8 cellular contexts compared by ENCODE assay signal in genomic region chr3:197749601-197750395, GRCh38. TPM values are rescaled to one million over a fixed set of nuclear protein-coding genes. Genes with fewer than 3 reads are reported as not detected.
DNase-seq lines count a peak whose midpoint lies in the region; ATAC-seq and TF ChIP-seq lines count a peak whose summit lies in the region.

FYTTD1 (plus strand) TSS chr3:197749883; CDS start chr3:197749972, 89 bp downstream.

- peak within 1 kb of the TSS; percentile 93 for H3K4me3 Mint-ChIP-seq in activated naive CD4-positive, alpha-beta T cell treated with anti-CD3 and anti-CD28 coated beads for 36 hours

- ATAC-seq in gastroesophageal sphincter: peak; percentile 96

- WGBS in gastroesophageal sphincter (ENCODE audit: low coverage in 1 of 2), 2 donors: 0% methylated on average over 1 of the region's 104 CpGs; no CpG with 5 or more reads in 1 of the 2 donors

- peak within 1 kb of the TSS; percentile 85 for H3K27ac ChIP-seq in HEK293 (ENCODE audit: extremely low read depth, low read depth, low read length)
- H3K27ac ChIP-seq in gastroesophageal sphincter: peak within 1 kb of the TSS; percentile 84 to 98 (median 98)
- H3K27ac ChIP-seq in substantia nigra (ENCODE audit: low read depth, low read length, poor library complexity, severe bottlenecking): peak within 1 kb of the TSS; percentile 89

- H3K36me3 ChIP-seq in HEK293 (ENCODE audit: control insufficient read depth in 2 of 2, insufficient read depth in 1 of 2, low read length in 2 of 2) (no peaks in the 10 kb centered on the region), gastroesophageal sphincter (no peaks in the 10 kb centered on the region)

- POLR2A ChIA-PET in HEK293 (lab: Yijun Ruan, JAX): interaction anchor here (0.8 to 1.2 kb wide), 2 partner anchors 13 to 38 kb away, joined by 3 to 5 read pairs; partner anchors contain the start of gene RUBCN

- no peaks in the 10 kb centered on the region for H3K27me3 ChIP-seq in gastroesophageal sphincter

- peak; percentile 79 for TF ChIP-seq POLR2A in gastroesophageal sphincter (IDR thresholded peaks at IDR 0.05)

- no peaks in the 10 kb centered on the region for H3K27me3 Mint-ChIP-seq in activated naive CD4-positive, alpha-beta T cell treated with anti-CD3 and anti-CD28 coated beads for 36 hours (ENCODE audit: low read depth)

- no peaks in the 10 kb centered on the region for H3K9me3 Mint-ChIP-seq in activated naive CD4-positive, alpha-beta T cell treated with anti-CD3 and anti-CD28 coated beads for 36 hours

- H3K27ac Mint-ChIP-seq in activated naive CD4-positive, alpha-beta T cell treated with anti-CD3 and anti-CD28 coated beads for 36 hours: peak within 1 kb of the TSS; percentile 83

- TF ChIP-seq EP300 in gastroesophageal sphincter (IDR thresholded peaks at IDR 0.05): no peak

- no peaks in the 10 kb centered on the region for H3K36me3 Mint-ChIP-seq in activated naive CD4-positive, alpha-beta T cell treated with anti-CD3 and anti-CD28 coated beads for 36 hours (ENCODE audit: low read depth)

- H3K4me1 ChIP-seq in HEK293 (ENCODE audit: control insufficient read depth, insufficient read depth, low read length): no peaks in the 10 kb centered on the region
- peaks cover 2 to 44% (median 12%) of the 10 kb centered on the region in 3 donors for H3K4me1 ChIP-seq in gastroesophageal sphincter

- intact Hi-C loops in activated naive CD4-positive, alpha-beta T cell treated with anti-CD3 and anti-CD28 coated beads for 36 hours (cut with micrococcal nuclease): loop anchor here (1.0 kb wide), 3 partner anchors 12 to 53 kb away; no protein-coding TSS in a partner anchor

- H3K4me1 Mint-ChIP-seq in activated naive CD4-positive, alpha-beta T cell treated with anti-CD3 and anti-CD28 coated beads for 36 hours (ENCODE audit: low read depth): peaks cover 30% of the 10 kb centered on the region

- CTCF ChIA-PET in HEK293 (lab: Yijun Ruan, JAX): no interaction called here
- CTCF ChIA-PET in activated naive CD4-positive, alpha-beta T cell treated with anti-CD3 and anti-CD28 coated beads for 36 hours (lab: Charles Lee): interaction anchor here (0.8 to 1.4 kb wide), 5 partner anchors 34 to 55 kb away, joined by 3 to 6 read pairs (median 3); partner anchors contain the start of gene LRCH3

- TF ChIP-seq CTCF in HEK293 (tag by site-specific recombination; IDR thresholded peaks at IDR 0.05) (peak; percentile 35; the same call in 1 of the 2 replicates), gastroesophageal sphincter (IDR thresholded peaks at IDR 0.05) (peak in 3 of 4 experiments; percentile 63 to 72 (median 64))

- H3K9me3 ChIP-seq in HEK293 (ENCODE audit: control insufficient read depth, insufficient read depth, low read depth, low read length): no peaks in the 10 kb centered on the region
- H3K9me3 ChIP-seq in gastroesophageal sphincter: no peaks in the 10 kb centered on the region

- H3K4me3 ChIP-seq in HEK293 (ENCODE audit: low read depth, low read length) (peak within 1 kb of the TSS; percentile 77), gastroesophageal sphincter (peak within 1 kb of the TSS; percentile 67 to 88)

- DNase-seq in GM04504 (ENCODE audit: low read depth) (peak; percentile 70), MV-4-11 (lab: John Stamatoyannopoulos, UW) (peak; percentile 75), SK-N-DZ (ENCODE audit: low spot score) (peak; percentile 90), nucleus accumbens (lab: John Stamatoyannopoulos, UW) (peak in 55 of 56 donors; percentile 45 to 95 (median 88)), substantia nigra (lab: John Stamatoyannopoulos, UW) (peak; percentile 47 to 97 (median 87))
- DNase-seq in activated naive CD4-positive, alpha-beta T cell treated with anti-CD3 and anti-CD28 coated beads for 36 hours: peak; percentile 81

TF ChIP-seq in HEK293, 187 proteins besides CTCF, POLR2A, EP300 and RAD21 (continues in another document):
- TF ChIP-seq REPIN1 (tag by site-specific recombination; IDR thresholded peaks at IDR 0.05; ENCODE audit: low read depth): no peak
- no peak for TF ChIP-seq ZNF501 (tag by site-specific recombination; IDR thresholded peaks at IDR 0.05)
- no peak; the same call in 1 of the 2 replicates for TF ChIP-seq ZFP37 (tag by site-specific recombination; IDR thresholded peaks at IDR 0.05)
- TF ChIP-seq SCRT2 (tag by site-specific recombination; IDR thresholded peaks at IDR 0.05): no peak
- no peak for TF ChIP-seq PRDM1 (tag by site-specific recombination; IDR thresholded peaks at IDR 0.05)
- TF ChIP-seq SCRT1 (tag by site-specific recombination; IDR thresholded peaks at IDR 0.05; ENCODE audit: borderline replicate concordance): no peak
- no peak for TF ChIP-seq HOXD13 (CRISPR knock-in tag; IDR thresholded peaks at IDR 0.05; ENCODE audit: borderline replicate concordance)
- TF ChIP-seq SALL2 (tag by site-specific recombination; IDR thresholded peaks at IDR 0.05; ENCODE audit: borderline replicate concordance): no peak
- no peak for TF ChIP-seq ZNF311 (tag by site-specific recombination; IDR thresholded peaks at IDR 0.05; ENCODE audit: borderline replicate concordance)
- 0 out of 2 replicates have a peak, but pooled peaks have one; percentile 52 for TF ChIP-seq SP7 (tag by site-specific recombination; IDR thresholded peaks at IDR 0.05)
- TF ChIP-seq ZNF112 (tag by site-specific recombination; IDR thresholded peaks at IDR 0.05): no peak
- TF ChIP-seq ZNF48 (tag by site-specific recombination; IDR thresholded peaks at IDR 0.05): no peak
- TF ChIP-seq ZNF707 (tag by site-specific recombination; IDR thresholded peaks at IDR 0.05): no peak
- no peak for TF ChIP-seq ZNF37A (tag by site-specific recombination; IDR thresholded peaks at IDR 0.05)
- TF ChIP-seq ZNF26 (tag by site-specific recombination; IDR thresholded peaks at IDR 0.05): no peak
- no peak for TF ChIP-seq ZNF664 (tag by site-specific recombination; IDR thresholded peaks at IDR 0.05)
- no peak for TF ChIP-seq ZNF596 (tag by site-specific recombination; IDR thresholded peaks at IDR 0.05)
- TF ChIP-seq ZNF350 (tag by site-specific recombination; IDR thresholded peaks at IDR 0.05): no peak
- TF ChIP-seq ZNF146 (tag by site-specific recombination; IDR thresholded peaks at IDR 0.05): no peak
- peak; percentile 63 for TF ChIP-seq ZNF660 (tag by site-specific recombination; IDR thresholded peaks at IDR 0.05)
- peak; percentile 54 for TF ChIP-seq ZBTB8A (tag by site-specific recombination; IDR thresholded peaks at IDR 0.05)
- no peak for TF ChIP-seq ZNF548 (tag by site-specific recombination; IDR thresholded peaks at IDR 0.05)
- TF ChIP-seq GFI1B (tag by site-specific recombination; IDR thresholded peaks at IDR 0.05): no peak
- TF ChIP-seq ZNF549 (tag by site-specific recombination; IDR thresholded peaks at IDR 0.05): no peak

RNA-seq across cellular contexts. Expression of gene FYTTD1, which starts in this region (rescaled TPM):
- polyA plus RNA-seq in SK-N-DZ (2014; cell fraction: cytosol; rRNA removed): 37.3 and 42.3 TPM in 2 replicates
- 27.8 and 37.0 TPM in 2 replicates for polyA plus RNA-seq in SK-N-DZ (2014; cell fraction: nucleus; rRNA removed)
- total RNA-seq in activated naive CD4-positive, alpha-beta T cell treated with anti-CD3 and anti-CD28 coated beads for 36 hours: 10 to 100 TPM; 25.1 to 27.6 TPM
- 10 to 100 TPM; 69.1 to 88.1 (median 87.0) TPM for total RNA-seq in gastroesophageal sphincter

Comparison
In these comparisons a context has a peak if more than half of its experiments do, and no peak if none do; other contexts are left out.
1. Peak in every context shown above with its lines: DNase-seq, ATAC-seq, H3K4me3 ChIP-seq and H3K27ac ChIP-seq.